In genomic region chr11:12235945-12236743, GRCh38 we compare ENCODE assay signal across 8 cellular contexts.
DNase-seq lines count a peak whose midpoint lies in the region; ATAC-seq, FAIRE-seq and TF ChIP-seq lines count a peak whose summit lies in the region.

No MANE protein-coding gene starts in this region.

- H3K4me1 Mint-ChIP-seq in progenitor cell of endocrine pancreas (ENCODE audit: low read depth): peaks cover 21% of the 10 kb centered on the region

- no peaks in the 10 kb centered on the region for H3F3A ChIP-seq in OCI-LY1 (ENCODE audit: insufficient read depth, low read length)

- H3K4me1 ChIP-seq in OCI-LY1 (ENCODE audit: insufficient read depth, low read length, severe bottlenecking): no peaks in the 10 kb centered on the region

- H4K20me1 ChIP-seq in OCI-LY1 (ENCODE audit: insufficient read depth, low read length): no peaks in the 10 kb centered on the region

- DNase-seq in D721Med (ENCODE audit: insufficient read length, low spot score) (no peak), frontal cortex (ENCODE audit: low spot score in 2 of 2) (peak; percentile 36 to 54), progenitor cell of endocrine pancreas (ENCODE audit: low spot score, unreplicated experiment) (no peak), putamen (ENCODE audit: low spot score) (no peak)
- DNase-seq in activated T-helper 9 cell treated with anti-CD3 and anti-CD28 coated beads, Interleukin-2, amount 50 U/mL, for 16 hours (ENCODE audit: low read depth): peak; percentile 13

- H3K27me3 ChIP-seq in OCI-LY1 (ENCODE audit: insufficient read depth, low read length): no peaks in the 10 kb centered on the region

- H3K27ac ChIP-seq in OCI-LY1 (ENCODE audit: low read depth, low read length, poor library complexity, severe bottlenecking): no peak overlapping the region

- H3K9ac ChIP-seq in OCI-LY1 (ENCODE audit: low read length): no peak overlapping the region

- no peaks in the 10 kb centered on the region for H3K9me2 ChIP-seq in OCI-LY1 (ENCODE audit: low read depth, low read length)

- H2AFZ ChIP-seq in OCI-LY1 (ENCODE audit: low read length): no peak overlapping the region

- no peak overlapping the region for H3K4me2 ChIP-seq in OCI-LY1 (ENCODE audit: low read length)

- H3K79me2 ChIP-seq in OCI-LY1 (ENCODE audit: insufficient read depth, low read length): no peaks in the 10 kb centered on the region

- no peak overlapping the region for H3K4me3 Mint-ChIP-seq in progenitor cell of endocrine pancreas (ENCODE audit: low read depth)

- H3K9me3 Mint-ChIP-seq in progenitor cell of endocrine pancreas (ENCODE audit: low read depth): no peaks in the 10 kb centered on the region

- no peaks in the 10 kb centered on the region for H3K36me3 Mint-ChIP-seq in progenitor cell of endocrine pancreas (ENCODE audit: insufficient read depth)

- TF ChIP-seq CTCF in D721Med (IDR thresholded peaks at IDR 0.05; ENCODE audit: insufficient read depth, missing control alignments) (peak; percentile 72), OCI-LY1 (IDR thresholded peaks at IDR 0.05; ENCODE audit: low read length) (peak; percentile 70), progenitor cell of endocrine pancreas (IDR thresholded peaks at IDR 0.05; ENCODE audit: unreplicated experiment) (peak; percentile 78)

- no peaks in the 10 kb centered on the region for H3K36me3 ChIP-seq in OCI-LY1 (ENCODE audit: insufficient read depth, low read length)

- H3K27ac Mint-ChIP-seq in progenitor cell of endocrine pancreas: peak overlapping the region; percentile 76

- ATAC-seq in GM19324 (IDR thresholded peaks at IDR 0.05; ENCODE audit: low FRiP score, unreplicated experiment) (peak; percentile 43), HG03378 (IDR thresholded peaks at IDR 0.05; ENCODE audit: unreplicated experiment) (peak; percentile 75)

- H3K4me3 ChIP-seq in OCI-LY1 (ENCODE audit: low read depth, low read length, poor library complexity, severe bottlenecking): no peak overlapping the region

- peak; percentile 82 for FAIRE-seq in D721Med (lab: Jason Lieb, UNC)
- FAIRE-seq in frontal cortex (lab: Jason Lieb, UNC): no peak

- no peaks in the 10 kb centered on the region for H3K9me3 ChIP-seq in OCI-LY1 (ENCODE audit: low read length)

- no peaks in the 10 kb centered on the region for H3K27me3 Mint-ChIP-seq in progenitor cell of endocrine pancreas

Comparison
In these comparisons a context has a peak if more than half of its experiments do, and no peak if none do; other contexts are left out.
1. DNase-seq: peak in activated T-helper 9 cell treated with anti-CD3 and anti-CD28 coated beads, Interleukin-2, amount 50 U/mL, for 16 hours (single experiment) and frontal cortex (2 of 2); none in D721Med (single experiment), progenitor cell of endocrine pancreas (single experiment) and putamen (single experiment).
2. Peak in every context shown above with its lines, with median percentiles within 50 percentile points of each other: CTCF ChIP-seq.